8 cellular contexts compared by ENCODE assay signal in the genomic region with DNA sequence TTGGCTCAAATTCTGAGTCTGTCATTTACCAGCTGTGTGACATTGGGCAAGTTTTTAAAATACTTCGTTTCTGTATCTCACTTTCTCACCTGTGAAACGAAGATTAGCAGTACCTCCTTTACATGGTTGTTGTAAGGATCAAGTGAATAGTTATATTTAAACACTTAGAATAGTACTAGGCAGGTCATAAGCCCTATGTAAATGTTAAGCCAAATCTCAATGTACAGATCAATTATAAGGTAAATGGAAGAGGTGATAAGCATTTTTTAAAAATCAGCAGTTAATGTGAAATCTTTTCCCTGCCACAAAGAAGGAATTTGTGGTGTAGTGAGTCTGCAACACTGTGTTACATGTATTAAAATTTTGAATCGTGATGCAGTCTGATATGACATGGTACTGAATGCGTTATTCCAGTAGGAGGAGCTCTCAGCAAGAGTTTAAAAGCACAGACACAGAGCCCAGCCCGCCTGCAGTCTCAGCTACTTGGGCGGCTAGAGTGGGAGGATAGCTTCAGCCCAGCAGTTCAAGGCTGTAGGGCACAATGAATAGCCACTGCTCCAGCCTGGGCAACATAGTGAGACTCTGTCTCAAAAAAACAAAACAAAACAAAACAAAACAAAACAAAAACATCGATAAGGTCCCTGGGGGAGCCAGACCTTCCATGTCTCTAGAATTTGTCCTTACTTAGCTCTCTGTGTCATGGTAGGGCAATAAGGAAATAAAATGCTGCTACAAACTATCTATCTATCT. TPM values are rescaled to one million over a fixed set of nuclear protein-coding genes. Genes with fewer than 3 reads are reported as not detected.
A peak's percentile ranks its signal among the peaks of the same experiment; 100 is the strongest.
DNase-seq lines count a peak whose midpoint lies in the region; ATAC-seq and TF ChIP-seq lines count a peak whose summit lies in the region.

No MANE protein-coding gene starts in this region.

- H3K27ac ChIP-seq in VCaP, result no peak overlapping the region

- ATAC-seq in GM18909 (IDR thresholded peaks at IDR 0.05; ENCODE audit: poor library complexity, unreplicated experiment), result peak; percentile 84
- ATAC-seq in HG03139 (IDR thresholded peaks at IDR 0.05; ENCODE audit: unreplicated experiment), result peak; percentile 92

- TF ChIP-seq CTCF in VCaP (conservative IDR thresholded peaks at IDR 0.05), result peak; percentile 85

- peak; percentile 84 for DNase-seq in CD1c-positive myeloid dendritic cell (ENCODE audit: extremely low spot score)
- peak; percentile 69 for DNase-seq in NCI-H2227 (lab: John Stamatoyannopoulos, UW; ENCODE audit: unreplicated experiment)
- peak; percentile 89 for DNase-seq in dedifferentiated amniotic fluid mesenchymal stem cell (ENCODE audit: extremely low spot score)
- peak; percentile 84 to 85 for DNase-seq in lung microvascular endothelial cell (ENCODE audit: low read depth in 2 of 2)
- DNase-seq in stimulated activated naive CD4-positive, alpha-beta T cell (lab: John Stamatoyannopoulos, UW), result peak; percentile 9 to 63 (median 14)

RNA-seq across cellular contexts. Expression of gene GTF2H5, which starts 46.0 kb away (rescaled TPM):
- 3.5 and 4.0 TPM in 2 replicates for total RNA-seq in lung microvascular endothelial cell

RNA-seq across cellular contexts. Expression of gene SERAC1, which starts 46.0 kb away (rescaled TPM):
- 7.8 and 13.9 TPM in 2 replicates for total RNA-seq in lung microvascular endothelial cell

Comparison
In these comparisons a context has a peak if more than half of its experiments do, and no peak if none do; other contexts are left out.
1. DNase-seq: peak in every context shown above with its lines; median percentile 89 in dedifferentiated amniotic fluid mesenchymal stem cell; 84 in lung microvascular endothelial cell; 84 in CD1c-positive myeloid dendritic cell; 69 in NCI-H2227; 14 in stimulated activated naive CD4-positive, alpha-beta T cell.